Comparison of ENCODE assay signal across 24 cellular contexts in genomic region chr16:55000595-55000994, GRCh38.
DNase-seq lines count a peak whose midpoint lies in the region; ATAC-seq, FAIRE-seq and TF ChIP-seq lines count a peak whose summit lies in the region.
"Had no signal": no experiment of that assay in that cellular context is flagged by ENCODE, and none has a peak within 500 bp of the region (broad histone marks: within the 10 kb centered on the region; RNA-seq: fewer than 3 reads in every experiment).

No MANE protein-coding gene starts in this region.

- no peak overlapping the region for H3K4me2 ChIP-seq in K562 (ENCODE audit: insufficient read depth, low read length)

- H3K4me1 ChIP-seq in K562 (replicated peaks in 1 of 2; ENCODE audit: control insufficient read depth in 2 of 2, insufficient read depth in 2 of 2, low read length in 2 of 2): 0 out of 5 replicates have a peak, but pooled peaks cover 0 to 3% of the 10 kb centered on the region in 2 experiments
- H3K4me1 ChIP-seq in stomach: no peaks in the 10 kb centered on the region
- no peaks in the 10 kb centered on the region for H3K4me1 ChIP-seq in SJCRH30
- H3K4me1 ChIP-seq: gastrocnemius medialis, right atrium auricular region, SJSA1 had no signal

- no peaks in the 10 kb centered on the region for H3K79me2 ChIP-seq in K562 (ENCODE audit: control insufficient read depth, insufficient read depth, low read length)

- intact Hi-C loops in K562 (cut with micrococcal nuclease) (no loop called here), stomach (cut with DNase I; ENCODE audit: low total_unique reads) (no loop called here)

- no peak overlapping the region for H3K4me3 ChIP-seq in AG09309 (ENCODE audit: control insufficient read depth, low read depth, low read length)
- H3K4me3 ChIP-seq in K562: no peak overlapping the region
- H3K4me3 ChIP-seq in stomach: no peak overlapping the region
- H3K4me3 ChIP-seq in SJCRH30: no peak overlapping the region
- H3K4me3 ChIP-seq: gastrocnemius medialis, right atrium auricular region, SJSA1 had no signal

- no peak for TF ChIP-seq EP300 in K562 (IDR thresholded peaks at IDR 0.05; ENCODE audit: low read length)
- TF ChIP-seq EP300 in stomach (IDR thresholded peaks at IDR 0.05): no peak

- no peaks in the 10 kb centered on the region for H3K9me1 ChIP-seq in K562 (ENCODE audit: control insufficient read depth, insufficient read depth, low read length)

- H3K9me3 ChIP-seq in K562 (replicated peaks; ENCODE audit: control insufficient read depth, insufficient read depth, low read depth, low read length) (no peaks in the 10 kb centered on the region), stomach (no peaks in the 10 kb centered on the region), SJCRH30 (replicated peaks) (no peaks in the 10 kb centered on the region)
- H3K9me3 ChIP-seq: gastrocnemius medialis, right atrium auricular region, SJSA1 had no signal

- H2AFZ ChIP-seq in K562 (ENCODE audit: low read depth, low read length): no peak overlapping the region

- TF ChIP-seq RAD21 in K562 (CRISPR knock-in tag; conservative IDR thresholded peaks at IDR 0.05 in 1 of 2, IDR thresholded peaks at IDR 0.05 in 1 of 2): no peak

- POLR2A ChIA-PET in K562 (lab: Yijun Ruan, JAX): no interaction called here

- CTCF ChIA-PET in K562 (lab: Yijun Ruan, JAX; ENCODE audit: low intra/inter-chr PET ratio): no interaction called here

- TF ChIP-seq POLR2A in K562 (conservative IDR thresholded peaks at IDR 0.05) (no peak), stomach (IDR thresholded peaks at IDR 0.05) (no peak)

- TF ChIP-seq CTCF in AG09309 (IDR thresholded peaks at IDR 0.05; ENCODE audit: control insufficient read depth, insufficient read depth, low read depth, low read length, missing control alignments) (no peak), K562 (IDR thresholded peaks at IDR 0.05 in 2 of 3, conservative IDR thresholded peaks at IDR 0.05 in 1 of 3; ENCODE audit: insufficient read depth in 2 of 3, low read depth in 1 of 3, low read length in 3 of 3) (no peak), stomach (IDR thresholded peaks at IDR 0.05) (no peak)

- H3K27me3 ChIP-seq in K562 (ENCODE audit: control insufficient read depth in 2 of 2, insufficient read depth in 2 of 2, low read length in 2 of 2): peaks cover 19 to 41% of the 10 kb centered on the region in 2 experiments
- H3K27me3 ChIP-seq in stomach: peaks cover 0 to 46% (median 6%) of the 10 kb centered on the region in 3 donors
- H3K27me3 ChIP-seq in SJCRH30: peaks cover 11% of the 10 kb centered on the region; the same call in 1 of the 2 replicates
- H3K27me3 ChIP-seq: right atrium auricular region had no signal

- H3K27ac ChIP-seq in K562 (ENCODE audit: extremely low read depth, low read depth, low read length): no peak overlapping the region
- no peak overlapping the region for H3K27ac ChIP-seq in stomach
- H3K27ac ChIP-seq in SJCRH30: no peak overlapping the region
- H3K27ac ChIP-seq: gastrocnemius medialis, right atrium auricular region, SJSA1 had no signal

- ATAC-seq in K562 (peak; percentile 58; the same call in 2 of the 3 replicates), HG02798 (IDR thresholded peaks at IDR 0.05; ENCODE audit: poor library complexity, unreplicated experiment) (no peak)
- ATAC-seq: gastrocnemius medialis had no signal

- DNase-seq in AG09309 (ENCODE audit: low read depth): peak; percentile 35
- peak; percentile 51 for DNase-seq in M059J (ENCODE audit: low read depth)
- peak in 2 of 4 experiments; percentile 30 to 32 for DNase-seq in K562 (ENCODE audit: extremely low read depth in 1 of 4, low spot score in 3 of 4)
- peak; percentile 43 for DNase-seq in islet precursor cell
- DNase-seq in stomach: no peak
- DNase-seq in OCI-M2 (lab: John Stamatoyannopoulos, UW; ENCODE audit: unreplicated experiment): no peak
- DNase-seq in SJCRH30: no peak
- DNase-seq: ACHN; activated CD4-positive, alpha-beta T cell treated with anti-CD3 and anti-CD28 coated beads for 1 hour; activated gamma-delta T cell; amniotic stem cell; CD4-positive, alpha-beta T cell; DMS79; gastrocnemius medialis; GOT3; NCI-H1092 treated with DMSO at 0.1 percent for 48 hours; NCI-H2081 treated with DMSO at 0.1 percent for 48 hours; NCI-H526; nucleus accumbens; stimulated activated naive CD4-positive, alpha-beta T cell treated with Interleukin-2 at 50 U/mL for 16 hours; trophoblast cell had no signal

- 4% methylated on average over 4 of the region's 4 CpGs for WGBS in K562 (ENCODE audit: insufficient coverage, low coverage, missing lambda C conversion rate)
- WGBS in stomach, 5 donors: 45 to 55% (median 47%) methylated on average over 4 of the region's 4 CpGs

- in situ Hi-C loops in K562 (cut with MboI): loop anchor here (25.0 kb wide), 1 partner anchor 1063 kb away; no protein-coding TSS in a partner anchor

- no peak overlapping the region for H3K9ac ChIP-seq in K562 (ENCODE audit: insufficient read depth in 1 of 2, low read depth in 2 of 2, low read length in 2 of 2)

- H4K20me1 ChIP-seq in K562 (replicated peaks; ENCODE audit: control insufficient read depth, insufficient read depth, low read length): no peaks in the 10 kb centered on the region

- BruUV-seq in K562 (replicated peaks; lab: Mats Ljungman, UMichigan): no TSS peak

- no peaks in the 10 kb centered on the region for H3K36me3 ChIP-seq in K562 (ENCODE audit: control insufficient read depth, insufficient read depth, low read length)
- H3K36me3 ChIP-seq in stomach: no peaks in the 10 kb centered on the region
- H3K36me3 ChIP-seq in SJCRH30: no peaks in the 10 kb centered on the region
- H3K36me3 ChIP-seq: gastrocnemius medialis, right atrium auricular region, SJSA1 had no signal

- FAIRE-seq in K562 (lab: Jason Lieb, UNC): no peak

TF ChIP-seq in K562, 482 proteins besides CTCF, POLR2A, EP300 and RAD21:
- TF ChIP-seq MAFG (tag; conservative IDR thresholded peaks at IDR 0.05) (peak; percentile 97), IRF2 (CRISPR knock-in tag; IDR thresholded peaks at IDR 0.05) (no peak), ATF3 (IDR thresholded peaks at IDR 0.05) (peak; percentile 24; the same call in 1 of the 2 replicates), ATF3 (CRISPR knock-in tag; conservative IDR thresholded peaks at IDR 0.05) (no peak), FOSL1 (tag; conservative IDR thresholded peaks at IDR 0.05) (peak; percentile 81), JUND (IDR thresholded peaks at IDR 0.05; ENCODE audit: borderline replicate concordance, low read depth, low read length) (peak; percentile 16; the same call in 1 of the 2 replicates), JUND (tag; IDR thresholded peaks at IDR 0.05; ENCODE audit: borderline replicate concordance, low read depth, low read length) (peak; percentile 51; the same call in 1 of the 3 replicates), ZNF24 (IDR thresholded peaks at IDR 0.05) (no peak), MAFF (IDR thresholded peaks at IDR 0.05; ENCODE audit: low read length) (peak; percentile 99), NR2F6 (CRISPR knock-in tag; IDR thresholded peaks at IDR 0.05) (no peak), C11orf30 (IDR thresholded peaks at IDR 0.05; ENCODE audit: low read depth) (peak; percentile 98), ZNF316 (IDR thresholded peaks at IDR 0.05) (peak; percentile 99), L3MBTL2 (IDR thresholded peaks at IDR 0.05) (no peak), NFE2 (IDR thresholded peaks at IDR 0.05; ENCODE audit: low read depth) (peak; percentile 70), BACH1 (tag; IDR thresholded peaks at IDR 0.05) (0 out of 2 replicates have a peak, but pooled peaks have one; percentile 36), MAFK (IDR thresholded peaks at IDR 0.05; ENCODE audit: low read length) (peak; percentile 99)

Comparison
In these comparisons a context has a peak if more than half of its experiments do, and no peak if none do; other contexts are left out.
1. DNase-seq: peak in AG09309 (single experiment), M059J (single experiment) and islet precursor cell (single experiment); none in stomach (single experiment), OCI-M2 (single experiment) and SJCRH30 (0 of 2).